ENCODE assay signal across 23 cellular contexts in genomic region chr13:104831823-104832222, GRCh38.
DNase-seq lines count a peak whose midpoint lies in the region; ATAC-seq, FAIRE-seq and TF ChIP-seq lines count a peak whose summit lies in the region.
"Had no signal": no experiment of that assay in that cellular context is flagged by ENCODE, and none has a peak within 500 bp of the region (broad histone marks: within the 10 kb centered on the region; RNA-seq: fewer than 3 reads in every experiment).

No MANE protein-coding gene starts in this region.

- no peak overlapping the region for H2AK5ac ChIP-seq in mesendoderm (ENCODE audit: low read length)

- ATAC-seq in HG02642 (IDR thresholded peaks at IDR 0.05; ENCODE audit: poor library complexity, unreplicated experiment): no peak
- ATAC-seq: activated T-cell treated with anti-CD3 and anti-CD28 coated beads, Interleukin-2, amount 50 U/mL, for 4 hours; body of pancreas; lower lobe of right lung; Panc1 had no signal

- no peak for TF ChIP-seq POLR2A in H54 (IDR thresholded peaks at IDR 0.05; ENCODE audit: low read depth, low read length)

- H2BK5ac ChIP-seq in mesendoderm (ENCODE audit: low read length): no peak overlapping the region

- H3K27ac ChIP-seq in mesendoderm (ENCODE audit: low read depth, low read length): no peak overlapping the region
- H3K27ac ChIP-seq: body of pancreas, lower lobe of right lung, prostate gland, stomach, transverse colon had no signal

- WGBS in mesendoderm (ENCODE audit: extremely low coverage, insufficient coverage, low lambda C conversion rate): no CpG with 5 or more reads among the region's 5 CpGs

- DNase-seq in H54 (ENCODE audit: insufficient read length, low spot score): no peak
- DNase-seq in HEK293T (ENCODE audit: extremely low spot score): peak; percentile 6
- DNase-seq in NCI-H524 treated with DMSO at 0.1 percent for 48 hours (lab: John Stamatoyannopoulos, UW): peak; percentile 82
- peak; percentile 25 for DNase-seq in mesendoderm
- DNase-seq in NCI-H2029 treated with DMSO at 0.1 percent for 48 hours (lab: John Stamatoyannopoulos, UW): no peak
- no peak for DNase-seq in ureter (ENCODE audit: low spot score)
- DNase-seq: activated CD4-positive, alpha-beta T cell treated with anti-CD3 and anti-CD28 coated beads, Interleukin-2, amount 10 ng/mL, durations not matched to agents 24 days and 14 days; activated naive CD4-positive, alpha-beta T cell; activated T-cell treated with anti-CD3 and anti-CD28 coated beads, Interleukin-2, amount 50 U/mL, for 4 hours; body of pancreas; CD4-positive, alpha-beta T cell; cerebellar nuclear complex; GDM1; kidney; lower lobe of right lung; NCI-H1105; SK-N-SH; stomach; T-helper 2 cell; transverse colon had no signal

- CTCF ChIA-PET in HEK293T (lab: Yijun Ruan, JAX): no interaction called here

- H3K27me3 ChIP-seq in mesendoderm (ENCODE audit: insufficient read depth, low read length, poor library complexity): no peaks in the 10 kb centered on the region
- H3K27me3 ChIP-seq: body of pancreas, stomach, transverse colon had no signal

- H3K18ac ChIP-seq in mesendoderm (ENCODE audit: low read length): no peak overlapping the region

- H3K4me3 ChIP-seq in mesendoderm (ENCODE audit: low read length): no peak overlapping the region
- H3K4me3 ChIP-seq: body of pancreas, lower lobe of right lung, prostate gland, stomach, transverse colon had no signal

- POLR2A ChIA-PET in HEK293T (lab: Yijun Ruan, JAX): no interaction called here

- no peak overlapping the region for H2BK15ac ChIP-seq in mesendoderm (replicated peaks; ENCODE audit: low read depth)

- FAIRE-seq in H54 (lab: Jason Lieb, UNC): peak; percentile 15

- no peak overlapping the region for H3K23ac ChIP-seq in mesendoderm (ENCODE audit: low read length)

- no peak overlapping the region for H2BK120ac ChIP-seq in mesendoderm (ENCODE audit: low read depth, low read length)

- no peak overlapping the region for H3K56ac ChIP-seq in mesendoderm (ENCODE audit: low read length)

- no peaks in the 10 kb centered on the region for H3K36me3 ChIP-seq in mesendoderm (ENCODE audit: control insufficient read depth, insufficient read depth, low read length)
- H3K36me3 ChIP-seq: lower lobe of right lung, prostate gland, stomach, transverse colon had no signal

- no peak overlapping the region for H3K9ac ChIP-seq in mesendoderm (ENCODE audit: low read length)
- H3K9ac ChIP-seq: SK-N-SH had no signal

- H3K79me2 ChIP-seq in mesendoderm (ENCODE audit: control insufficient read depth, insufficient read depth, low read length): no peaks in the 10 kb centered on the region

- no peaks in the 10 kb centered on the region for H3K4me1 ChIP-seq in mesendoderm (ENCODE audit: control insufficient read depth, low read depth, low read length)
- H3K4me1 ChIP-seq: body of pancreas, lower lobe of right lung, prostate gland, stomach, transverse colon had no signal

- no peak overlapping the region for H4K5ac ChIP-seq in mesendoderm (ENCODE audit: low read length)

- H3K79me1 ChIP-seq in mesendoderm (ENCODE audit: low read length): no peaks in the 10 kb centered on the region

- no peak overlapping the region for H3K4me2 ChIP-seq in mesendoderm (ENCODE audit: low read length)
- H3K4me2 ChIP-seq: SK-N-SH had no signal

- no peak overlapping the region for H4K8ac ChIP-seq in mesendoderm (ENCODE audit: low read depth, low read length)

- no peak overlapping the region for H3K4ac ChIP-seq in mesendoderm (ENCODE audit: low read depth, low read length)

TF ChIP-seq in HEK293T, 16 proteins besides CTCF, POLR2A, EP300 and RAD21:
- TF ChIP-seq PKNOX1 (IDR thresholded peaks at IDR 0.05) (0 out of 2 replicates have a peak, but pooled peaks have one; percentile 4), ARNT (IDR thresholded peaks at IDR 0.05) (no peak), LEF1 (IDR thresholded peaks at IDR 0.05; ENCODE audit: borderline replicate concordance) (no peak)

Comparison
In these comparisons a context has a peak if more than half of its experiments do, and no peak if none do; other contexts are left out.
1. DNase-seq: peak in HEK293T (single experiment), NCI-H524 treated with DMSO at 0.1 percent for 48 hours (single experiment) and mesendoderm (single experiment); none in H54 (single experiment), NCI-H2029 treated with DMSO at 0.1 percent for 48 hours (single experiment) and ureter (single experiment).